In the genomic region with DNA sequence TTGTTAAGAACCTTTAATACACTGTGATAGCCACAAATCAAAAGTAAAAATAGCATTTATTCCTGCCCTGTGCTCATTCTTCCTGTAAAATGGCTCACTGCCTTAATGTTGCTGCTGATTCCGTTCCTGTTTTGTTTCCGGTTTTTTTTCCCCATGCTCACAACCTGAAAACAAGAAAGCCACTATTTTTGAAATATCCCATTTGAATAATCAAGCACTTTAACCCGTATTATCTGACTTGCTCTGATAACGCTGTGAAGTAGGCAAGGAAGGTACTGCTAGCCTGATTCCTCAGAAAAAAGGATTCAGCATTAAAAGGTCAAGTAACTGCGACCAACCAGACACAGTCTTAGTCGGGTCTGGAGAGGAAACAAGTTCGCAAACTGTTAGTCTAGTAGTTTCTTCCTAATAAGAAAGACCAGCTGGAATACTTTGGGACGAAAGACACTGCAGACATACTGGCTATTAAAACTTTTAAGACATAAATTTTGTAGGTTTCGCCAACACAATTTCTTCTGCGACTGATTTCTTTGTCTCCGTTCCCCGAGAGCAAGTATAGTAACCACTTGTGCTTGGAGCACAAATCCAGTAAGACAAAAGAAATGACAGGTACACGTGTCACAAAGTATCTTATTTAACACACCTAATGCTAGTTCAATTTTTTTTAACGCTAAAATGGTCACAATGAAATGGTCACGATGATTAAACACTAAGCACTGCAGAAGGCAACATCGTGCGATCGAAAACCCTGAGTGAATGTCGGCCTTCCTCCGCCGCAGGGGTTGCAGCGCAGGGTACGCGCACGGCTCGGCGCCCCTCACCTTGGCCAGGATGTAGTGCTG, we compare ENCODE assay signal across 8 cellular contexts. TPM values are rescaled to one million over a fixed set of nuclear protein-coding genes. Genes with fewer than 3 reads are reported as not detected.
DNase-seq lines count a peak whose midpoint lies in the region; ATAC-seq, FAIRE-seq and TF ChIP-seq lines count a peak whose summit lies in the region.

No MANE protein-coding gene starts in this region.

- no peaks in the 10 kb centered on the region for H3K9me3 ChIP-seq in cardiac muscle cell (ENCODE audit: low read depth)
- H3K9me3 ChIP-seq in astrocyte (ENCODE audit: insufficient read depth, low read depth, low read length), result no peaks in the 10 kb centered on the region
- H3K9me3 ChIP-seq in iPS-18c (ENCODE audit: control insufficient read depth, insufficient read depth, low read length), result no peaks in the 10 kb centered on the region
- H3K9me3 ChIP-seq in skeletal muscle tissue (ENCODE audit: control insufficient read depth in 3 of 3, low read length in 3 of 3), result no peaks in the 10 kb centered on the region

- TF ChIP-seq CTCF in cardiac muscle cell (IDR thresholded peaks at IDR 0.05; ENCODE audit: low read depth, low read length), result no peak
- no peak for TF ChIP-seq CTCF in astrocyte (IDR thresholded peaks at IDR 0.05; ENCODE audit: insufficient read depth, low read depth, low read length)

- H3K27ac Mint-ChIP-seq in astrocyte (ENCODE audit: unreplicated experiment), result peak overlapping the region; percentile 82

- ATAC-seq in Right ventricle myocardium inferior (no peak), HG03025 (IDR thresholded peaks at IDR 0.05; ENCODE audit: low FRiP score, unreplicated experiment) (peak; percentile 0), HG03108 (IDR thresholded peaks at IDR 0.05; ENCODE audit: unreplicated experiment) (no peak)

- peak overlapping the region; percentile 93 for H3K4me2 ChIP-seq in astrocyte (ENCODE audit: low read length)

- DNase-seq in cardiac muscle cell (ENCODE audit: low read depth in 1 of 2, low spot score in 1 of 2) (peak; percentile 23 to 44), Right ventricle myocardium inferior (ENCODE audit: missing footprints) (no peak), NCI-H69 (lab: John Stamatoyannopoulos, UW) (peak; percentile 52), astrocyte (ENCODE audit: low read depth) (peak; percentile 29)

- peaks cover 28% of the 10 kb centered on the region for H3K79me2 ChIP-seq in astrocyte (ENCODE audit: insufficient read depth, low read length)

- intact Hi-C loops in Right ventricle myocardium inferior (cut with DNase I), result loop anchor here (1.0 to 10.0 kb wide), 2 partner anchors 190 to 1086 kb away; a partner anchor contains a TSS

- no peaks in the 10 kb centered on the region for H4K20me1 ChIP-seq in astrocyte (ENCODE audit: insufficient read depth, low read length)

- H3K27ac ChIP-seq in cardiac muscle cell, result peak overlapping the region; percentile 97
- H3K27ac ChIP-seq in astrocyte (ENCODE audit: low read depth, low read length), result peak overlapping the region; percentile 87
- H3K27ac ChIP-seq in skeletal muscle tissue (ENCODE audit: low read depth, low read length), result peak overlapping the region; percentile 95

- H3K9ac ChIP-seq in astrocyte (ENCODE audit: low read length) (peak overlapping the region; percentile 92), skeletal muscle tissue (ENCODE audit: low read depth in 1 of 3, low read length in 3 of 3) (peak overlapping the region; percentile 93 to 98 (median 96))

- H3K27me3 ChIP-seq in cardiac muscle cell (no peaks in the 10 kb centered on the region), astrocyte (ENCODE audit: insufficient read depth, low read length) (no peaks in the 10 kb centered on the region), skeletal muscle tissue (ENCODE audit: control insufficient read depth in 3 of 3, insufficient read depth in 3 of 3, low read length in 3 of 3) (no peaks in the 10 kb centered on the region)

- H3K36me3 ChIP-seq in cardiac muscle cell (peaks cover 8% of the 10 kb centered on the region), astrocyte (ENCODE audit: insufficient read depth, low read length) (peaks cover 16% of the 10 kb centered on the region), skeletal muscle tissue (ENCODE audit: control insufficient read depth in 3 of 3, insufficient read depth in 3 of 3, low read length in 3 of 3) (peaks cover 0 to 6% (median 2%) of the 10 kb centered on the region in 3 donors)

- no peaks in the 10 kb centered on the region for H3K27me3 Mint-ChIP-seq in astrocyte (ENCODE audit: low read depth, unreplicated experiment)

- peak overlapping the region; percentile 49 for H2AFZ ChIP-seq in astrocyte (ENCODE audit: low read depth, low read length)

- H3K36me3 Mint-ChIP-seq in astrocyte (ENCODE audit: low read depth, unreplicated experiment), result no peaks in the 10 kb centered on the region

- peaks cover 28% of the 10 kb centered on the region for H3K4me1 ChIP-seq in cardiac muscle cell (ENCODE audit: low read depth)
- H3K4me1 ChIP-seq in astrocyte (ENCODE audit: insufficient read depth, low read length), result peaks cover 12% of the 10 kb centered on the region
- H3K4me1 ChIP-seq in skeletal muscle tissue (ENCODE audit: control insufficient read depth in 3 of 3, insufficient read depth in 3 of 3, low read length in 3 of 3), result peaks cover 4 to 9% (median 6%) of the 10 kb centered on the region in 3 donors

- FAIRE-seq in astrocyte (lab: Jason Lieb, UNC), result no peak

- H3K4me3 ChIP-seq in cardiac muscle cell (peak overlapping the region; percentile 64), astrocyte (ENCODE audit: insufficient read depth, low read depth, low read length) (peak overlapping the region; percentile 89), iPS-18c (ENCODE audit: insufficient read depth, low read depth, low read length) (peak overlapping the region; percentile 83), skeletal muscle tissue (ENCODE audit: low read length in 3 of 3) (peak overlapping the region; percentile 94 to 98 (median 94))

- peaks cover 6% of the 10 kb centered on the region for H3K4me1 Mint-ChIP-seq in astrocyte (ENCODE audit: low read depth, unreplicated experiment)

- peak overlapping the region; percentile 81 for H3K4me3 Mint-ChIP-seq in astrocyte (ENCODE audit: unreplicated experiment)

- no peaks in the 10 kb centered on the region for H3K9me3 Mint-ChIP-seq in astrocyte (ENCODE audit: unreplicated experiment)

RNA-seq across cellular contexts. Expression of a gene that starts 0.8 kb away (rescaled TPM):
- total RNA-seq in cardiac muscle cell, result 50.4 and 55.0 TPM in 2 replicates
- 9.7 and 13.4 TPM in 2 replicates for polyA plus RNA-seq in cardiac muscle cell
- 14.9 TPM for total RNA-seq in Right ventricle myocardium inferior
- 9.3 and 10.8 TPM in 2 replicates for total RNA-seq in astrocyte
- 8.4 TPM for total RNA-seq in skeletal muscle tissue
